ENCODE assay signal across 15 cellular contexts in genomic region chr5:40653221-40654022, GRCh38. TPM values are rescaled to one million over a fixed set of nuclear protein-coding genes. Genes with fewer than 3 reads are reported as not detected.
DNase-seq lines count a peak whose midpoint lies in the region; ATAC-seq, FAIRE-seq and TF ChIP-seq lines count a peak whose summit lies in the region.
"Had no signal": no experiment of that assay in that cellular context is flagged by ENCODE, and none has a peak within 500 bp of the region (broad histone marks: within the 10 kb centered on the region; RNA-seq: fewer than 3 reads in every experiment).

No MANE protein-coding gene starts in this region.

- intact Hi-C loops in activated T-helper 1 cell treated with anti-CD3 and anti-CD28 coated beads, Interleukin-12 subunit alpha, Interleukin-12 subunit beta, Interleukin-2, Interleukin-4 antibody, amounts not matched to agents 30 ng/mL and 10 ng/mL and 1 ng/mL, durations not matched to agents 14 hours and 24 hours and 36 hours (cut with micrococcal nuclease): loop anchor here (1.0 to 2.0 kb wide), 2 partner anchors 13 to 163 kb away; no protein-coding TSS in a partner anchor
- intact Hi-C loops in left ventricle myocardium inferior (cut with micrococcal nuclease): no loop called here

- no peaks in the 10 kb centered on the region for H4K20me1 ChIP-seq in Karpas-422 (ENCODE audit: insufficient read depth, low read depth, low read length)

- TF ChIP-seq POLR2A in GM12891 (IDR thresholded peaks at IDR 0.05; ENCODE audit: low read depth, low read length): no peak
- TF ChIP-seq POLR2A in upper lobe of left lung (IDR thresholded peaks at IDR 0.05): no peak

- H3K4me3 ChIP-seq in upper lobe of left lung (no peak overlapping the region), left ventricle myocardium inferior (no peak overlapping the region), Karpas-422 (ENCODE audit: low read length) (no peak overlapping the region)
- H3K4me3 ChIP-seq: right lobe of liver, stomach had no signal

- H3K4me1 ChIP-seq in upper lobe of left lung: no peaks in the 10 kb centered on the region
- peaks cover 3% of the 10 kb centered on the region for H3K4me1 ChIP-seq in left ventricle myocardium inferior
- H3K4me1 ChIP-seq in Karpas-422 (ENCODE audit: low read length): no peaks in the 10 kb centered on the region
- H3K4me1 ChIP-seq: right lobe of liver, stomach had no signal

- H3K9me3 ChIP-seq in upper lobe of left lung (no peaks in the 10 kb centered on the region), left ventricle myocardium inferior (replicated peaks) (no peaks in the 10 kb centered on the region), Karpas-422 (ENCODE audit: low read length) (no peaks in the 10 kb centered on the region)
- H3K9me3 ChIP-seq: right lobe of liver, stomach had no signal

- FAIRE-seq in GM12891 (lab: Jason Lieb, UNC): peak; percentile 64

- TF ChIP-seq CTCF in nephron progenitor cell (IDR thresholded peaks at IDR 0.05) (no peak), upper lobe of left lung (IDR thresholded peaks at IDR 0.05) (no peak), left ventricle myocardium inferior (IDR thresholded peaks at IDR 0.05; ENCODE audit: borderline replicate concordance) (no peak)

- no peaks in the 10 kb centered on the region for H3K9me2 ChIP-seq in Karpas-422 (replicated peaks; ENCODE audit: insufficient read depth, low read length)

- H3K27ac ChIP-seq in upper lobe of left lung: no peak overlapping the region
- no peak overlapping the region for H3K27ac ChIP-seq in left ventricle myocardium inferior (replicated peaks)
- H3K27ac ChIP-seq in Karpas-422 (ENCODE audit: low read length): no peak overlapping the region
- H3K27ac ChIP-seq: epithelial cell of prostate, right lobe of liver, stomach had no signal

- peak overlapping the region; percentile 85 for H3K4me3 Mint-ChIP-seq in activated T-helper 1 cell treated with anti-CD3 and anti-CD28 coated beads, Interleukin-12 subunit alpha, Interleukin-12 subunit beta, Interleukin-2, Interleukin-4 antibody, amounts not matched to agents 30 ng/mL and 10 ng/mL and 1 ng/mL, durations not matched to agents 14 hours and 24 hours and 36 hours
- no peak overlapping the region for H3K4me3 Mint-ChIP-seq in nephron progenitor cell

- no peak overlapping the region for H3K9ac ChIP-seq in Karpas-422 (ENCODE audit: low read length)

- H3K27ac Mint-ChIP-seq in activated T-helper 1 cell treated with anti-CD3 and anti-CD28 coated beads, Interleukin-12 subunit alpha, Interleukin-12 subunit beta, Interleukin-2, Interleukin-4 antibody, amounts not matched to agents 30 ng/mL and 10 ng/mL and 1 ng/mL, durations not matched to agents 14 hours and 24 hours and 36 hours: peak overlapping the region; percentile 95
- H3K27ac Mint-ChIP-seq in nephron progenitor cell: peak overlapping the region; percentile 43

- peak; percentile 46 for ATAC-seq in HG02610 (IDR thresholded peaks at IDR 0.05; ENCODE audit: unreplicated experiment)
- no peak for ATAC-seq in upper lobe of left lung (ENCODE audit: low FRiP score in 2 of 2)
- ATAC-seq: right lobe of liver had no signal

- no peak for TF ChIP-seq EP300 in upper lobe of left lung (IDR thresholded peaks at IDR 0.05)

- H3K9me3 Mint-ChIP-seq in activated T-helper 1 cell treated with anti-CD3 and anti-CD28 coated beads, Interleukin-12 subunit alpha, Interleukin-12 subunit beta, Interleukin-2, Interleukin-4 antibody, amounts not matched to agents 30 ng/mL and 10 ng/mL and 1 ng/mL, durations not matched to agents 14 hours and 24 hours and 36 hours: peaks cover 8% of the 10 kb centered on the region
- no peaks in the 10 kb centered on the region for H3K9me3 Mint-ChIP-seq in nephron progenitor cell

- H2AFZ ChIP-seq in Karpas-422 (ENCODE audit: low read length): no peak overlapping the region

- H3K27me3 Mint-ChIP-seq in activated T-helper 1 cell treated with anti-CD3 and anti-CD28 coated beads, Interleukin-12 subunit alpha, Interleukin-12 subunit beta, Interleukin-2, Interleukin-4 antibody, amounts not matched to agents 30 ng/mL and 10 ng/mL and 1 ng/mL, durations not matched to agents 14 hours and 24 hours and 36 hours (ENCODE audit: insufficient read depth): no peaks in the 10 kb centered on the region
- peaks cover 5% of the 10 kb centered on the region for H3K27me3 Mint-ChIP-seq in nephron progenitor cell (ENCODE audit: low read depth, poor library complexity)

- H3K4me1 Mint-ChIP-seq in activated T-helper 1 cell treated with anti-CD3 and anti-CD28 coated beads, Interleukin-12 subunit alpha, Interleukin-12 subunit beta, Interleukin-2, Interleukin-4 antibody, amounts not matched to agents 30 ng/mL and 10 ng/mL and 1 ng/mL, durations not matched to agents 14 hours and 24 hours and 36 hours (ENCODE audit: low read depth): peaks cover 93% of the 10 kb centered on the region
- H3K4me1 Mint-ChIP-seq in nephron progenitor cell: peaks cover 41% of the 10 kb centered on the region

- no peaks in the 10 kb centered on the region for H3K36me3 ChIP-seq in upper lobe of left lung
- no peaks in the 10 kb centered on the region for H3K36me3 ChIP-seq in left ventricle myocardium inferior
- no peaks in the 10 kb centered on the region for H3K36me3 ChIP-seq in Karpas-422 (ENCODE audit: insufficient read depth, low read length)
- H3K36me3 ChIP-seq: right lobe of liver, stomach had no signal

- H3K36me3 Mint-ChIP-seq in activated T-helper 1 cell treated with anti-CD3 and anti-CD28 coated beads, Interleukin-12 subunit alpha, Interleukin-12 subunit beta, Interleukin-2, Interleukin-4 antibody, amounts not matched to agents 30 ng/mL and 10 ng/mL and 1 ng/mL, durations not matched to agents 14 hours and 24 hours and 36 hours (ENCODE audit: low read depth): peaks cover 8% of the 10 kb centered on the region
- H3K36me3 Mint-ChIP-seq in nephron progenitor cell (ENCODE audit: low read depth): no peaks in the 10 kb centered on the region

- H3K4me2 ChIP-seq in Karpas-422 (ENCODE audit: low read depth, low read length, poor library complexity, severe bottlenecking): no peak overlapping the region

- H3K79me2 ChIP-seq in Karpas-422 (ENCODE audit: low read length): no peaks in the 10 kb centered on the region

- H3K27me3 ChIP-seq in upper lobe of left lung (no peaks in the 10 kb centered on the region), left ventricle myocardium inferior (ENCODE audit: low read depth) (no peaks in the 10 kb centered on the region), Karpas-422 (ENCODE audit: low read length) (0 out of 2 replicates have a peak, but pooled peaks cover 2% of the 10 kb centered on the region)
- H3K27me3 ChIP-seq: right lobe of liver, stomach had no signal

- DNase-seq in GM12891 (ENCODE audit: insufficient read length, low spot score): no peak
- no peak for DNase-seq in activated T-helper 1 cell treated with anti-CD3 and anti-CD28 coated beads, Interleukin-12 subunit alpha, Interleukin-12 subunit beta, Interleukin-2, Interleukin-4 antibody, amounts not matched to agents 30 ng/mL and 10 ng/mL and 1 ng/mL, durations not matched to agents 14 hours and 24 hours and 36 hours (ENCODE audit: low spot score)
- no peak for DNase-seq in nephron progenitor cell
- DNase-seq in upper lobe of left lung: no peak
- no peak for DNase-seq in left ventricle myocardium inferior
- no peak for DNase-seq in NCI-H2029 (lab: John Stamatoyannopoulos, UW)
- no peak for DNase-seq in Karpas-422
- DNase-seq: activated CD4-positive, CD25-positive, alpha-beta regulatory T cell treated with anti-CD3 and anti-CD28 coated beads, Interleukin-2, amount 50 U/mL, for 72 hours; kidney glomerular epithelial cell; NCI-H1105; OCI-M1; right lobe of liver; stomach had no signal

- 91 to 92% methylated on average over 4 of the region's 4 CpGs for WGBS in upper lobe of left lung, 2 donors

TF ChIP-seq in GM12891, 5 proteins besides CTCF, POLR2A, EP300 and RAD21:
- TF ChIP-seq POLR2AphosphoS5 (IDR thresholded peaks at IDR 0.05; ENCODE audit: low read depth, low read length): no peak
- TF ChIP-seq POU2F2 (IDR thresholded peaks at IDR 0.05; ENCODE audit: low read depth, low read length): no peak
- TF ChIP-seq SPI1 (IDR thresholded peaks at IDR 0.05; ENCODE audit: low read depth, low read length): no peak
- TF ChIP-seq TAF1 (IDR thresholded peaks at IDR 0.05; ENCODE audit: low read depth, low read length): no peak
- no peak for TF ChIP-seq PAX5 (IDR thresholded peaks at IDR 0.05; ENCODE audit: insufficient read depth, low read length, severe bottlenecking)
TF ChIP-seq in GM12891: peak in this region for 0.

RNA-seq across cellular contexts. Expression of gene PTGER4, which starts 26.3 kb away (rescaled TPM):
- polyA plus RNA-seq in GM12891 (2012; ENCODE audit: low read depth, missing spikeins): 4.5 TPM
- total RNA-seq in activated T-helper 1 cell treated with anti-CD3 and anti-CD28 coated beads, Interleukin-12 subunit alpha, Interleukin-12 subunit beta, Interleukin-2, Interleukin-4 antibody, amounts not matched to agents 30 ng/mL and 10 ng/mL and 1 ng/mL, durations not matched to agents 14 hours and 24 hours and 36 hours: 57.3 and 61.0 TPM in 2 replicates
- total RNA-seq in upper lobe of left lung: 10 to 100 TPM; 33.9 to 64.1 (median 45.8) TPM
- total RNA-seq in left ventricle myocardium inferior: 6.2 TPM
- not detected in 2 replicates for total RNA-seq in Karpas-422 (2014; rRNA removed; shearing (Covaris generic); ENCODE audit: low replicate concordance)
